8 cellular contexts compared by ENCODE assay signal in the genomic region with DNA sequence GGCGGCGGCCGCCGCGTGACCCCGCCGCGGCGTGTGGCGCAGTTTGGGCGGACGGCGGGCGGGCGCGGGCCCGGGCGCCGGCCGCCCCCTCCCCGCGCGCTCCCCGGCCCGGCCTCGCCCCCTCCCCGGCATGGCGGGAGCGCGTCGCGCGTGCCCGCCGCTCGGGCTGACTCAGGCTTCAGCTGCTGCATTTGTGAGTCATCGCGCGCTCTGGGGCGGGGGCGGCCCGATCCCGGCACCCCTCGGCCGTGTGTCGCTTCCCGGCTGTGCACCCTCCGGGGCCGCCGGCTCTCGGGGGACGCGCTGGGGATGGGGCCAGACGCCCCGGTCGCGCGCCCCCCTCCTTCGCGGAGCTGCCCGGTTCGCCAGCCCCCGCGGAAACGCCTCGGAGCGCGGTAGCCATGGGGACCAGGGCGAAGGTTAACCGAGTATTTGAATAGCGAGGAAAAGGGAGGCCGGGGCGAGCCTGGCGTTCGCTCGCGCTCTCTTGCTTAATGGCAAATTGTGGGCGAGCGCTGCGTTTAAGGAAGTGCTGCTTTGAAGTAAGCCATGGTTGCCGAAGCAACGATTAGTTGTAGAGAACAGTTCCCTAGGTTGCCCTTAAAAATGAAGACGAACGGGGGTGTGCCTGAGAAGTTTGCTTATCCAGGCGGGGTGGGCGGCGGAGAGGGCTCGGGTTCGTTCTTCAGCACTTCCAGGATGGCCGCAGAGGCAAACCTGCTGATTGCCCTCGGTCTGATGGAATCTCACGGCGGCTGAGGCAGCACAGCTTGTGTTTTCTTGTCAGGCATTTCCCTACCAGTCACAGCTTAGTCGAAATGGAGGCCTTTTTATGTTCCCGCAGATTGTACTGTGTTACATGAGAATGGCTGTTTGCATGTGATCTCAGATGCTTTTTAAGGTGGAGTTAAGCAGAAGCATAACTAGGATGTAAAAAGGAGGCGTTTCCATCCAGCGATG. TPM values are rescaled to one million over a fixed set of nuclear protein-coding genes. Genes with fewer than 3 reads are reported as not detected.
DNase-seq lines count a peak whose midpoint lies in the region; ATAC-seq and TF ChIP-seq lines count a peak whose summit lies in the region.

No MANE protein-coding gene starts in this region.

- H3K27ac ChIP-seq in ACC112 (ENCODE audit: low read depth, low read length): peak overlapping the region; percentile 97
- peak overlapping the region; percentile 96 for H3K27ac ChIP-seq in RWPE1
- peak overlapping the region; percentile 89 for H3K27ac ChIP-seq in foreskin keratinocyte
- peak overlapping the region; percentile 96 for H3K27ac ChIP-seq in neural progenitor cell

- H2AFZ ChIP-seq in ACC112 (ENCODE audit: low read length, unreplicated experiment) (no peak overlapping the region), neural progenitor cell (replicated peaks) (no peak overlapping the region)

- peak; percentile 70 for DNase-seq in RWPE1 (ENCODE audit: low spot score)
- DNase-seq in activated gamma-delta T cell treated with anti-CD3 and anti-CD28 coated beads, Interleukin-2, amount 50 U/mL, for 16 hours (ENCODE audit: low read depth): peak; percentile 71
- peak in 1 of 2 donors; percentile 37 for DNase-seq in foreskin keratinocyte
- DNase-seq in neural progenitor cell (ENCODE audit: low spot score): peak; percentile 78

- H3K79me2 ChIP-seq in ACC112 (ENCODE audit: control insufficient read depth, insufficient read depth, low read length, unreplicated experiment) (peaks cover 66% of the 10 kb centered on the region), neural progenitor cell (ENCODE audit: low read depth) (peaks cover 76% of the 10 kb centered on the region)

- peak overlapping the region; percentile 99 for H3K9ac ChIP-seq in neural progenitor cell

- H3K27ac Mint-ChIP-seq in neural progenitor cell: peak overlapping the region; percentile 63
- peak overlapping the region; percentile 89 for H3K27ac Mint-ChIP-seq in stimulated activated naive CD8-positive, alpha-beta T cell treated with anti-CD3 and anti-CD28 coated beads, Interleukin-15, Interleukin-2, amounts not matched to agents 100 ng/mL and 50 ng/mL, for 24 hours

- POLR2A ChIA-PET in RWPE1 (lab: Yijun Ruan, JAX; ENCODE audit: low non-redundant PET): interaction anchor here (0.6 to 0.9 kb wide), 2 partner anchors 56 to 231 kb away, joined by 3 read pairs; no protein-coding TSS in a partner anchor

- H3K4me1 ChIP-seq in ACC112 (ENCODE audit: control insufficient read depth, insufficient read depth, low read length, unreplicated experiment) (peaks cover 25% of the 10 kb centered on the region), foreskin keratinocyte (peaks cover 4% of the 10 kb centered on the region), neural progenitor cell (peaks cover 20% of the 10 kb centered on the region)

- TF ChIP-seq CTCF in RWPE1 (conservative IDR thresholded peaks at IDR 0.05; ENCODE audit: low read depth): no peak
- no peak for TF ChIP-seq CTCF in foreskin keratinocyte (conservative IDR thresholded peaks at IDR 0.05)
- TF ChIP-seq CTCF in neural progenitor cell (IDR thresholded peaks at IDR 0.05): no peak

- no peaks in the 10 kb centered on the region for H3K9me3 Mint-ChIP-seq in neural progenitor cell
- no peaks in the 10 kb centered on the region for H3K9me3 Mint-ChIP-seq in stimulated activated naive CD8-positive, alpha-beta T cell treated with anti-CD3 and anti-CD28 coated beads, Interleukin-15, Interleukin-2, amounts not matched to agents 100 ng/mL and 50 ng/mL, for 24 hours

- CTCF ChIA-PET in RWPE1 (lab: Yijun Ruan, JAX): interaction anchor here (0.5 to 1.5 kb wide), 6 partner anchors 55 to 560 kb away, joined by 3 to 6 read pairs (median 4); no protein-coding TSS in a partner anchor

- H3K36me3 ChIP-seq in ACC112 (ENCODE audit: insufficient read depth, low read length) (peaks cover 51% of the 10 kb centered on the region), neural progenitor cell (peaks cover 36% of the 10 kb centered on the region)

- H3K27me3 ChIP-seq in ACC112 (ENCODE audit: insufficient read depth, low read length): no peaks in the 10 kb centered on the region
- H3K27me3 ChIP-seq in foreskin keratinocyte: no peaks in the 10 kb centered on the region
- no peaks in the 10 kb centered on the region for H3K27me3 ChIP-seq in neural progenitor cell

- H3K9me3 ChIP-seq in neural progenitor cell (ENCODE audit: low read depth): no peaks in the 10 kb centered on the region

- peaks cover 59% of the 10 kb centered on the region for H3F3A ChIP-seq in neural progenitor cell (ENCODE audit: low read depth)

- H3K4me2 ChIP-seq in neural progenitor cell: peak overlapping the region; percentile 98

- H3K36me3 Mint-ChIP-seq in neural progenitor cell: peaks cover 37% of the 10 kb centered on the region
- peaks cover 49% of the 10 kb centered on the region for H3K36me3 Mint-ChIP-seq in stimulated activated naive CD8-positive, alpha-beta T cell treated with anti-CD3 and anti-CD28 coated beads, Interleukin-15, Interleukin-2, amounts not matched to agents 100 ng/mL and 50 ng/mL, for 24 hours (ENCODE audit: low read depth)

- peaks cover 5% of the 10 kb centered on the region for H3K27me3 Mint-ChIP-seq in neural progenitor cell (ENCODE audit: insufficient read depth, low read depth)
- H3K27me3 Mint-ChIP-seq in stimulated activated naive CD8-positive, alpha-beta T cell treated with anti-CD3 and anti-CD28 coated beads, Interleukin-15, Interleukin-2, amounts not matched to agents 100 ng/mL and 50 ng/mL, for 24 hours: no peaks in the 10 kb centered on the region

- ATAC-seq in GM18868 (IDR thresholded peaks at IDR 0.05; ENCODE audit: unreplicated experiment) (peak; percentile 25), HG03139 (IDR thresholded peaks at IDR 0.05; ENCODE audit: unreplicated experiment) (peak; percentile 17), foreskin keratinocyte (peak; percentile 46)

- peaks cover 51% of the 10 kb centered on the region for H4K20me1 ChIP-seq in neural progenitor cell (ENCODE audit: low read depth)

- peak overlapping the region; percentile 96 for H3K4me3 Mint-ChIP-seq in neural progenitor cell
- peak overlapping the region; percentile 95 for H3K4me3 Mint-ChIP-seq in stimulated activated naive CD8-positive, alpha-beta T cell treated with anti-CD3 and anti-CD28 coated beads, Interleukin-15, Interleukin-2, amounts not matched to agents 100 ng/mL and 50 ng/mL, for 24 hours

- H3K4me3 ChIP-seq in ACC112 (ENCODE audit: low read depth, low read length) (peak overlapping the region; percentile 90), neural progenitor cell (peak overlapping the region; percentile 99)

- H3K4me1 Mint-ChIP-seq in neural progenitor cell: peaks cover 30% of the 10 kb centered on the region
- peaks cover 64% of the 10 kb centered on the region for H3K4me1 Mint-ChIP-seq in stimulated activated naive CD8-positive, alpha-beta T cell treated with anti-CD3 and anti-CD28 coated beads, Interleukin-15, Interleukin-2, amounts not matched to agents 100 ng/mL and 50 ng/mL, for 24 hours (ENCODE audit: low read depth)

RNA-seq across cellular contexts. Expression of a gene that starts 0.9 kb away (rescaled TPM):
- total RNA-seq in foreskin keratinocyte (192 and 193 TPM in 2 replicates), neural progenitor cell (ENCODE audit: low replicate concordance) (216 and 257 TPM in 2 replicates)
- polyA plus RNA-seq in foreskin keratinocyte: 73.6 and 83.6 TPM in 2 replicates

RNA-seq across cellular contexts. Expression of a gene that starts 50.3 kb away (rescaled TPM):
- 77.7 and 89.3 TPM in 2 replicates for total RNA-seq in foreskin keratinocyte
- 52.9 and 60.1 TPM in 2 replicates for polyA plus RNA-seq in foreskin keratinocyte
- 80.7 and 91.0 TPM in 2 replicates for total RNA-seq in neural progenitor cell (ENCODE audit: low replicate concordance)
